In the genomic region with DNA sequence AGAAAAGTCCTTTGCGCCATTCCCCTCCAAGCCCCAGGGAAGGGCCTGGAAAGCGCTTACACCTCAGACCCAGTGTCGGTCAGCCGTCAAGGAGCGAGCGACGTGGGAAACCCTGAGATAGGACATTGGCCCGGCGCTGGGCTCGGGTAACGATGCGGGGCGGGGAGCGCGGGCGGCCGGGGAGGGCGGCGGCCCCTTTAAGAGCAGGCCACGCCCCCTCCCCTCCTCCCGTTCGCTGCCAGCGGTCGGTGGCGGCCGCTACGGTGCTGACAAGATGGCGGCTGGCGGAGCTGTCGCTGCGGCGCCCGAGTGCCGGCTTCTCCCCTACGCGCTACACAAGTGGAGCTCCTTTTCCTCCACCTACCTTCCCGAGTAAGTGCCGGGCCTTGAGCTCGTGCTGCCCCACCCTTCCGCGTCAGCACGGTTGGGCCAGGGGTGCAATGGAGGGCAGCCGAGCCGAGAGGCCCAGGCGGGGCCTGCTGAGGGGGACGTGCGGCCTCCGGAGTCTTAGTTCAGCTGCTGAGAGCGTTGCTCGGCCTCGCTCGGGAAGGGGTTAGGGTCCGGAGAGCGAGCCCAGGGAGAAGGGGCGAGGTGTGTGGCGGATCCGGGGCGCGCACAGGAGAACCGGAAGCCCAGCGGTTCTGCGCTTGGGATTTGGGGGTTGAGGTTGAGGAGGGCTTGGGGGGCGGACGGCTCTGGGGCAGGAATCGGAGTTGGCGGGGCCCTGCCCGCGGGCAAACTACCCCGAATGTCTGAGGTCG, we compare ENCODE assay signal across 8 cellular contexts. TPM values are rescaled to one million over a fixed set of nuclear protein-coding genes. Genes with fewer than 3 reads are reported as not detected.
A peak's percentile ranks its signal among the peaks of the same experiment; 100 is the strongest.
DNase-seq lines count a peak whose midpoint lies in the region; ATAC-seq and FAIRE-seq lines count a peak whose summit lies in the region.

A gene (plus strand): TSS at position 251 of the 761 bp plus-strand sequence. CDS start 24 bp downstream, at position 275.

- peak; percentile 87 for ATAC-seq in GM21717 (IDR thresholded peaks at IDR 0.05; ENCODE audit: unreplicated experiment)
- peak; percentile 90 to 92 for ATAC-seq in naive thymus-derived CD8-positive, alpha-beta T cell
- ATAC-seq in stimulated activated naive B cell treated with anti-CD40 and anti-IgM and Interleukin-4, amounts not matched to agents 10 μg/mL and 1 μg/mL and 100 μg/mL, for 72 hours (replicated peaks): peak; percentile 91 to 95

- in situ Hi-C loops in KBM-7 (cut with MboI; ENCODE audit: low pct_unique_long_range_greater_than_20kb, low sequenced_read_pairs): no loop called here

- H3K27me3 Mint-ChIP-seq in activated T-helper 1 cell treated with anti-CD3 and anti-CD28 coated beads, Interleukin-12 subunit alpha, Interleukin-12 subunit beta, Interleukin-2, Interleukin-4 antibody, amounts not matched to agents 30 ng/mL and 10 ng/mL and 1 ng/mL, durations not matched to agents 14 hours and 24 hours and 36 hours (ENCODE audit: insufficient read depth): no peaks in the 10 kb centered on the region
- no peaks in the 10 kb centered on the region for H3K27me3 Mint-ChIP-seq in naive thymus-derived CD8-positive, alpha-beta T cell
- no peaks in the 10 kb centered on the region for H3K27me3 Mint-ChIP-seq in stimulated activated naive B cell treated with anti-CD40 and anti-IgM and Interleukin-4, amounts not matched to agents 10 μg/mL and 1 μg/mL and 100 μg/mL, for 72 hours

- peaks cover 66% of the 10 kb centered on the region for H3K4me1 Mint-ChIP-seq in activated T-helper 1 cell treated with anti-CD3 and anti-CD28 coated beads, Interleukin-12 subunit alpha, Interleukin-12 subunit beta, Interleukin-2, Interleukin-4 antibody, amounts not matched to agents 30 ng/mL and 10 ng/mL and 1 ng/mL, durations not matched to agents 14 hours and 24 hours and 36 hours (ENCODE audit: low read depth)
- peaks cover 24 to 74% (median 61%) of the 10 kb centered on the region in 4 donors for H3K4me1 Mint-ChIP-seq in naive thymus-derived CD8-positive, alpha-beta T cell
- H3K4me1 Mint-ChIP-seq in stimulated activated naive B cell treated with anti-CD40 and anti-IgM and Interleukin-4, amounts not matched to agents 10 μg/mL and 1 μg/mL and 100 μg/mL, for 72 hours: peaks cover 37 to 58% of the 10 kb centered on the region in 2 donors

- DNase-seq in DMS79 (lab: John Stamatoyannopoulos, UW) (peak; percentile 59), KBM-7 (peak; percentile 90), RCC 7860 (ENCODE audit: low spot score) (peak; percentile 79), fibroblast of gingiva (ENCODE audit: low read depth) (peak; percentile 88)
- DNase-seq in activated T-helper 1 cell treated with anti-CD3 and anti-CD28 coated beads, Interleukin-12 subunit alpha, Interleukin-12 subunit beta, Interleukin-2, Interleukin-4 antibody, amounts not matched to agents 30 ng/mL and 10 ng/mL and 1 ng/mL, durations not matched to agents 14 hours and 24 hours and 36 hours (ENCODE audit: low spot score): peak; percentile 87
- peak; percentile 79 to 92 (median 86) for DNase-seq in naive thymus-derived CD8-positive, alpha-beta T cell
- DNase-seq in stimulated activated naive B cell treated with anti-CD40 and anti-IgM and Interleukin-4, amounts not matched to agents 10 μg/mL and 1 μg/mL and 100 μg/mL, for 72 hours: peak; percentile 81

- POLR2A ChIA-PET in naive thymus-derived CD8-positive, alpha-beta T cell (lab: Charles Lee): interaction anchor here (0.6 to 3.5 kb wide), 18 partner anchors 9 to 345 kb away, joined by 3 to 45 read pairs (median 4); no protein-coding TSS in a partner anchor

- no peak for FAIRE-seq in RCC 7860 (lab: Jason Lieb, UNC)

- H3K36me3 Mint-ChIP-seq in activated T-helper 1 cell treated with anti-CD3 and anti-CD28 coated beads, Interleukin-12 subunit alpha, Interleukin-12 subunit beta, Interleukin-2, Interleukin-4 antibody, amounts not matched to agents 30 ng/mL and 10 ng/mL and 1 ng/mL, durations not matched to agents 14 hours and 24 hours and 36 hours (ENCODE audit: low read depth): peaks cover 4% of the 10 kb centered on the region
- H3K36me3 Mint-ChIP-seq in naive thymus-derived CD8-positive, alpha-beta T cell: peaks cover 0 to 1% (median 0%) of the 10 kb centered on the region in 3 donors
- H3K36me3 Mint-ChIP-seq in stimulated activated naive B cell treated with anti-CD40 and anti-IgM and Interleukin-4, amounts not matched to agents 10 μg/mL and 1 μg/mL and 100 μg/mL, for 72 hours: peaks cover 13 to 19% of the 10 kb centered on the region in 2 donors

- no peaks in the 10 kb centered on the region for H3K9me3 Mint-ChIP-seq in activated T-helper 1 cell treated with anti-CD3 and anti-CD28 coated beads, Interleukin-12 subunit alpha, Interleukin-12 subunit beta, Interleukin-2, Interleukin-4 antibody, amounts not matched to agents 30 ng/mL and 10 ng/mL and 1 ng/mL, durations not matched to agents 14 hours and 24 hours and 36 hours
- H3K9me3 Mint-ChIP-seq in naive thymus-derived CD8-positive, alpha-beta T cell: no peaks in the 10 kb centered on the region
- H3K9me3 Mint-ChIP-seq in stimulated activated naive B cell treated with anti-CD40 and anti-IgM and Interleukin-4, amounts not matched to agents 10 μg/mL and 1 μg/mL and 100 μg/mL, for 72 hours: no peaks in the 10 kb centered on the region

- peak within 1 kb of the TSS; percentile 97 for H3K27ac Mint-ChIP-seq in activated T-helper 1 cell treated with anti-CD3 and anti-CD28 coated beads, Interleukin-12 subunit alpha, Interleukin-12 subunit beta, Interleukin-2, Interleukin-4 antibody, amounts not matched to agents 30 ng/mL and 10 ng/mL and 1 ng/mL, durations not matched to agents 14 hours and 24 hours and 36 hours
- peak within 1 kb of the TSS; percentile 96 to 99 (median 98) for H3K27ac Mint-ChIP-seq in naive thymus-derived CD8-positive, alpha-beta T cell
- peak within 1 kb of the TSS; percentile 95 for H3K27ac Mint-ChIP-seq in stimulated activated naive B cell treated with anti-CD40 and anti-IgM and Interleukin-4, amounts not matched to agents 10 μg/mL and 1 μg/mL and 100 μg/mL, for 72 hours

- intact Hi-C loops in activated T-helper 1 cell treated with anti-CD3 and anti-CD28 coated beads, Interleukin-12 subunit alpha, Interleukin-12 subunit beta, Interleukin-2, Interleukin-4 antibody, amounts not matched to agents 30 ng/mL and 10 ng/mL and 1 ng/mL, durations not matched to agents 14 hours and 24 hours and 36 hours (cut with micrococcal nuclease): loop anchor here (1.0 to 10.0 kb wide), 13 partner anchors 44 to 1754 kb away; a partner anchor contains a TSS

- H3K4me3 Mint-ChIP-seq in activated T-helper 1 cell treated with anti-CD3 and anti-CD28 coated beads, Interleukin-12 subunit alpha, Interleukin-12 subunit beta, Interleukin-2, Interleukin-4 antibody, amounts not matched to agents 30 ng/mL and 10 ng/mL and 1 ng/mL, durations not matched to agents 14 hours and 24 hours and 36 hours: peak within 1 kb of the TSS; percentile 96
- H3K4me3 Mint-ChIP-seq in naive thymus-derived CD8-positive, alpha-beta T cell: peak within 1 kb of the TSS; percentile 84 to 100 (median 98)
- peak within 1 kb of the TSS; percentile 88 to 94 for H3K4me3 Mint-ChIP-seq in stimulated activated naive B cell treated with anti-CD40 and anti-IgM and Interleukin-4, amounts not matched to agents 10 μg/mL and 1 μg/mL and 100 μg/mL, for 72 hours

RNA-seq across cellular contexts. Expression of the gene that starts here (rescaled TPM):
- total RNA-seq in activated T-helper 1 cell treated with anti-CD3 and anti-CD28 coated beads, Interleukin-12 subunit alpha, Interleukin-12 subunit beta, Interleukin-2, Interleukin-4 antibody, amounts not matched to agents 30 ng/mL and 10 ng/mL and 1 ng/mL, durations not matched to agents 14 hours and 24 hours and 36 hours: 31.1 and 34.0 TPM in 2 replicates
- total RNA-seq in naive thymus-derived CD8-positive, alpha-beta T cell: 10 to 100 TPM; 63.6 to 66.1 TPM
- 10 to 100 TPM; 17.0 to 20.2 (median 20.0) TPM for polyA plus RNA-seq in naive thymus-derived CD8-positive, alpha-beta T cell

Comparison
In these comparisons a context has a peak if more than half of its experiments do, and no peak if none do; other contexts are left out.
1. Peak in every context shown above with its lines: DNase-seq and ATAC-seq.